ENCODE assay signal across 25 cellular contexts in genomic region chr18:30674619-30675018, GRCh38.
DNase-seq lines count a peak whose midpoint lies in the region; ATAC-seq, FAIRE-seq and TF ChIP-seq lines count a peak whose summit lies in the region.
"Had no signal": no experiment of that assay in that cellular context is flagged by ENCODE, and none has a peak within 500 bp of the region (broad histone marks: within the 10 kb centered on the region; RNA-seq: fewer than 3 reads in every experiment).

No MANE protein-coding gene starts in this region.

- no peak overlapping the region for H4K5ac ChIP-seq in H1 (ENCODE audit: insufficient read length, low read depth, low read length)

- H3K23me2 ChIP-seq in H1 (ENCODE audit: low read depth, low read length) = no peaks in the 10 kb centered on the region; the same call in 1 of the 2 replicates

- H4K8ac ChIP-seq in H1 (ENCODE audit: extremely low read depth, insufficient read depth, low read length) = no peak overlapping the region

- no peak for ATAC-seq in HepG2
- ATAC-seq in right lobe of liver = no peak
- no peak for ATAC-seq in HG03520 (IDR thresholded peaks at IDR 0.05; ENCODE audit: unreplicated experiment)
- ATAC-seq: GM12878 had no signal

- H4K91ac ChIP-seq in H1 (replicated peaks; ENCODE audit: insufficient read length, low read length) = no peak overlapping the region

- DNase-seq in HepG2 (ENCODE audit: low spot score) = no peak
- DNase-seq in right lobe of liver = no peak
- DNase-seq in H1 (ENCODE audit: low read depth in 1 of 2, low spot score in 2 of 2) = no peak
- no peak for DNase-seq in type B pancreatic cell (ENCODE audit: extremely low spot score, unreplicated experiment)
- DNase-seq: ACHN; BE2C; C1 segment of cervical spinal cord; CD4-positive, alpha-beta memory T cell; CD4-positive, CD25-positive, alpha-beta regulatory T cell; CD8-positive, alpha-beta memory T cell; COR-L47; DMS 273 treated with DMSO at 0.1 percent for 48 hours; DMS153; DMS53; DMS79; DND-41; EL; GDM1 had no signal

- TF ChIP-seq EP300 in HepG2 (IDR thresholded peaks at IDR 0.05; ENCODE audit: low read depth in 2 of 2, low read length in 2 of 2) (no peak), HepG2 (CRISPR knock-in tag; IDR thresholded peaks at IDR 0.05; ENCODE audit: borderline replicate concordance) (no peak), H1 (IDR thresholded peaks at IDR 0.05; ENCODE audit: borderline replicate concordance in 1 of 2, low read depth in 2 of 2, low read length in 2 of 2) (no peak)

- FAIRE-seq in HepG2 (lab: Jason Lieb, UNC) (no peak), H1 (lab: Jason Lieb, UNC) (no peak)
- FAIRE-seq: GM12878, GM12892, GM18507 had no signal

- no peak overlapping the region for H2BK15ac ChIP-seq in H1 (ENCODE audit: low read length)

- H3K27me3 Mint-ChIP-seq in type B pancreatic cell = no peaks in the 10 kb centered on the region
- H3K27me3 Mint-ChIP-seq: CD4-positive, alpha-beta memory T cell; CD4-positive, CD25-positive, alpha-beta regulatory T cell; CD8-positive, alpha-beta memory T cell had no signal

- H3K23ac ChIP-seq in H1 (ENCODE audit: insufficient read length) = no peak overlapping the region

- H3K18ac ChIP-seq in H1 (ENCODE audit: extremely low read depth, low read length) = no peak overlapping the region

- H3K9ac ChIP-seq in HepG2 (ENCODE audit: insufficient read depth, low read depth, low read length) = no peak overlapping the region
- no peak overlapping the region for H3K9ac ChIP-seq in H1 (replicated peaks in 1 of 4; ENCODE audit: extremely low read depth in 1 of 4, low read depth in 3 of 4, low read length in 3 of 4)
- H3K9ac ChIP-seq: BLaER1 had no signal

- H3K27me3 ChIP-seq in HepG2 (ENCODE audit: control insufficient read depth in 1 of 2, insufficient read depth in 2 of 2, low read length in 2 of 2) (no peaks in the 10 kb centered on the region), right lobe of liver (no peaks in the 10 kb centered on the region), H1 (replicated peaks in 1 of 4; ENCODE audit: control insufficient read depth in 3 of 4, extremely low read depth in 1 of 4, insufficient read depth in 3 of 4, low read length in 3 of 4) (no peaks in the 10 kb centered on the region)
- H3K27me3 ChIP-seq: BE2C, BLaER1 had no signal

- H3K4me3 ChIP-seq in HepG2 (replicated peaks in 1 of 3; ENCODE audit: insufficient read depth in 1 of 3, low read depth in 2 of 3, low read length in 3 of 3) (no peak overlapping the region), right lobe of liver (no peak overlapping the region), H1 (ENCODE audit: extremely low read depth in 1 of 4, insufficient read depth in 2 of 4, low read depth in 3 of 4, low read length in 4 of 4) (no peak overlapping the region)
- H3K4me3 ChIP-seq: BLaER1, GM12878 had no signal

- in situ Hi-C loops in HepG2 (cut with HindIII; ENCODE audit: extremely low pct_ligation_motif_present, low pct_unique_long_range_greater_than_20kb) = no loop called here

- H3K79me1 ChIP-seq in H1 (ENCODE audit: low read depth, low read length) = no peaks in the 10 kb centered on the region

- POLR2A ChIA-PET in HepG2 (lab: Yijun Ruan, JAX) = no interaction called here
- POLR2A ChIA-PET in H1 (lab: Charles Lee; ENCODE audit: partially characterized antibody) = no interaction called here

- H3K79me2 ChIP-seq in HepG2 (ENCODE audit: insufficient read depth, low read length) (no peaks in the 10 kb centered on the region), H1 (ENCODE audit: control insufficient read depth in 1 of 2, insufficient read depth in 2 of 2, low read length in 2 of 2) (no peaks in the 10 kb centered on the region)

- H2BK20ac ChIP-seq in H1 (ENCODE audit: low read length) = no peak overlapping the region

- no peak overlapping the region for H2BK5ac ChIP-seq in H1 (ENCODE audit: low read depth, low read length)

- H3K56ac ChIP-seq in H1 (replicated peaks; ENCODE audit: insufficient read length, low read depth, low read length) = no peak overlapping the region

- H3K4me3 Mint-ChIP-seq in type B pancreatic cell = no peak overlapping the region
- H3K4me3 Mint-ChIP-seq: CD14-positive monocyte; CD4-positive, alpha-beta memory T cell; CD4-positive, CD25-positive, alpha-beta regulatory T cell; CD8-positive, alpha-beta memory T cell had no signal

- H4K20me1 ChIP-seq in HepG2 (ENCODE audit: insufficient read depth, low read length) (no peaks in the 10 kb centered on the region), H1 (replicated peaks in 1 of 2; ENCODE audit: control insufficient read depth in 1 of 2, insufficient read depth in 2 of 2, low read length in 2 of 2) (no peaks in the 10 kb centered on the region)
- H4K20me1 ChIP-seq: BLaER1 had no signal

- intact Hi-C loops in HepG2 (cut with micrococcal nuclease; ENCODE audit: unreplicated experiment) = no loop called here
- intact Hi-C loops in right lobe of liver (cut with DNase I) = no loop called here

- no peaks in the 10 kb centered on the region for H3K4me1 Mint-ChIP-seq in type B pancreatic cell (ENCODE audit: unreplicated experiment)
- H3K4me1 Mint-ChIP-seq: CD14-positive monocyte; CD4-positive, alpha-beta memory T cell; CD4-positive, CD25-positive, alpha-beta regulatory T cell; CD8-positive, alpha-beta memory T cell had no signal

- H3K9me3 Mint-ChIP-seq in type B pancreatic cell = peaks cover 5% of the 10 kb centered on the region

- TF ChIP-seq POLR2A in HepG2 (IDR thresholded peaks at IDR 0.05; ENCODE audit: insufficient read depth in 1 of 2, low read depth in 2 of 2, low read length in 2 of 2) (no peak), right lobe of liver (IDR thresholded peaks at IDR 0.05) (no peak), H1 (IDR thresholded peaks at IDR 0.05; ENCODE audit: control extremely low read depth in 1 of 2, low read depth in 2 of 2, low read length in 2 of 2) (no peak)

- H3K36me3 Mint-ChIP-seq in type B pancreatic cell = no peaks in the 10 kb centered on the region
- H3K36me3 Mint-ChIP-seq: CD14-positive monocyte; CD4-positive, alpha-beta memory T cell; CD4-positive, CD25-positive, alpha-beta regulatory T cell; CD8-positive, alpha-beta memory T cell had no signal

- H3K4ac ChIP-seq in H1 (replicated peaks; ENCODE audit: insufficient read length, low read depth, low read length) = no peak overlapping the region

- H2AK5ac ChIP-seq in H1 (ENCODE audit: low read depth, low read length) = no peak overlapping the region

- H2BK12ac ChIP-seq in H1 (ENCODE audit: low read depth, low read length) = no peak overlapping the region

- H3K14ac ChIP-seq in H1 (ENCODE audit: insufficient read length) = no peak overlapping the region

- whole genome bisulfite sequencing in HepG2 (ENCODE audit: low lambda C conversion rate) = 4% methylated on average over 2 of the region's 2 CpGs
- 54% methylated on average over 2 of the region's 2 CpGs for WGBS in right lobe of liver (ENCODE audit: insufficient coverage, low coverage, low lambda C conversion rate, missing lambda C conversion rate)
- WGBS in H1 (ENCODE audit: extremely low coverage in 1 of 2, insufficient coverage in 1 of 2, insufficient read length in 1 of 2, insufficient replicate concordance in 2 of 2, low coverage in 1 of 2, low lambda C conversion rate in 2 of 2, missing lambda C conversion rate in 1 of 2), 2 experiments = 95% methylated on average over 2 of the region's 2 CpGs; no CpG with 5 or more reads in 1 of the 2 experiments

- H3K4me2 ChIP-seq in HepG2 (ENCODE audit: low read depth, low read length) (no peak overlapping the region), H1 (ENCODE audit: insufficient read depth in 1 of 2, low read depth in 2 of 2, low read length in 2 of 2) (no peak overlapping the region)
- H3K4me2 ChIP-seq: BLaER1 had no signal

- TF ChIP-seq CTCF in HepG2 (CRISPR knock-in tag; IDR thresholded peaks at IDR 0.05) (no peak), right lobe of liver (IDR thresholded peaks at IDR 0.05) (no peak), H1 (IDR thresholded peaks at IDR 0.05; ENCODE audit: control extremely low read depth in 1 of 3, insufficient read depth in 1 of 3, low read depth in 1 of 3, low read length in 3 of 3) (no peak), type B pancreatic cell (conservative IDR thresholded peaks at IDR 0.05) (no peak)

- H3K4me1 ChIP-seq in HepG2 (ENCODE audit: insufficient read depth, low read length) = no peaks in the 10 kb centered on the region
- no peaks in the 10 kb centered on the region for H3K4me1 ChIP-seq in right lobe of liver
- H3K4me1 ChIP-seq in H1 (replicated peaks in 1 of 4; ENCODE audit: control insufficient read depth in 3 of 4, insufficient read depth in 4 of 4, low read length in 3 of 4) = no peaks in the 10 kb centered on the region
- H3K4me1 ChIP-seq: BE2C, BLaER1 had no signal

- CTCF ChIA-PET in HepG2 (lab: Yijun Ruan, JAX; ENCODE audit: low intra/inter-chr PET ratio, low total read pairs) (no interaction called here), H1 (lab: Charles Lee; ENCODE audit: partially characterized antibody) (no interaction called here)

- H3K36me3 ChIP-seq in HepG2 (replicated peaks in 1 of 2; ENCODE audit: control insufficient read depth in 1 of 2, insufficient read depth in 2 of 2, low read length in 2 of 2) (no peaks in the 10 kb centered on the region), right lobe of liver (no peaks in the 10 kb centered on the region), H1 (ENCODE audit: control insufficient read depth in 2 of 4, insufficient read depth in 4 of 4, low read length in 3 of 4) (no peaks in the 10 kb centered on the region)
- H3K36me3 ChIP-seq: BE2C, BLaER1 had no signal

- TF ChIP-seq RAD21 in HepG2 (CRISPR knock-in tag; IDR thresholded peaks at IDR 0.05) = no peak
- no peak for TF ChIP-seq RAD21 in H1 (IDR thresholded peaks at IDR 0.05 in 1 of 2, conservative IDR thresholded peaks at IDR 0.05 in 1 of 2; ENCODE audit: low read depth in 2 of 2, low read length in 2 of 2)

- no TSS peak for BruUV-seq in HepG2 (replicated peaks; lab: Mats Ljungman, UMichigan)

- no peak overlapping the region for H2BK120ac ChIP-seq in H1 (replicated peaks; ENCODE audit: low read depth, low read length)

- no peak overlapping the region for H3K27ac ChIP-seq in HepG2 (ENCODE audit: extremely low read length, insufficient read depth, low read length)
- no peak overlapping the region for H3K27ac ChIP-seq in right lobe of liver
- no peak overlapping the region for H3K27ac ChIP-seq in H1 (ENCODE audit: low read depth, low read length)
- H3K27ac ChIP-seq: 22Rv1, BLaER1 had no signal

- H2AFZ ChIP-seq in HepG2 (ENCODE audit: low read length) (no peak overlapping the region), H1 (ENCODE audit: low read length) (peak overlapping the region; percentile 46; the same call in 1 of the 2 replicates)

- no peak overlapping the region for H3K27ac Mint-ChIP-seq in type B pancreatic cell
- H3K27ac Mint-ChIP-seq: CD14-positive monocyte; CD4-positive, alpha-beta memory T cell; CD4-positive, CD25-positive, alpha-beta regulatory T cell; CD8-positive, alpha-beta memory T cell had no signal

- H3K9me3 ChIP-seq in HepG2 (ENCODE audit: low read length) (no peaks in the 10 kb centered on the region), right lobe of liver (no peaks in the 10 kb centered on the region), H1 (ENCODE audit: insufficient read depth in 2 of 2, low read depth in 1 of 2, low read length in 1 of 2) (0 out of 4 replicates have a peak, but pooled peaks cover 0 to 5% of the 10 kb centered on the region in 2 experiments)
- H3K9me3 ChIP-seq: BE2C, BLaER1 had no signal

Comparison
In these comparisons a context has a peak if more than half of its experiments do, and no peak if none do; other contexts are left out.
1. Of the 41 proteins assayed by ChIP-seq in both HepG2 and H1: peak only in HepG2: MAFK; only in H1: none; in both: none; in neither: 40.